In the genomic region with DNA sequence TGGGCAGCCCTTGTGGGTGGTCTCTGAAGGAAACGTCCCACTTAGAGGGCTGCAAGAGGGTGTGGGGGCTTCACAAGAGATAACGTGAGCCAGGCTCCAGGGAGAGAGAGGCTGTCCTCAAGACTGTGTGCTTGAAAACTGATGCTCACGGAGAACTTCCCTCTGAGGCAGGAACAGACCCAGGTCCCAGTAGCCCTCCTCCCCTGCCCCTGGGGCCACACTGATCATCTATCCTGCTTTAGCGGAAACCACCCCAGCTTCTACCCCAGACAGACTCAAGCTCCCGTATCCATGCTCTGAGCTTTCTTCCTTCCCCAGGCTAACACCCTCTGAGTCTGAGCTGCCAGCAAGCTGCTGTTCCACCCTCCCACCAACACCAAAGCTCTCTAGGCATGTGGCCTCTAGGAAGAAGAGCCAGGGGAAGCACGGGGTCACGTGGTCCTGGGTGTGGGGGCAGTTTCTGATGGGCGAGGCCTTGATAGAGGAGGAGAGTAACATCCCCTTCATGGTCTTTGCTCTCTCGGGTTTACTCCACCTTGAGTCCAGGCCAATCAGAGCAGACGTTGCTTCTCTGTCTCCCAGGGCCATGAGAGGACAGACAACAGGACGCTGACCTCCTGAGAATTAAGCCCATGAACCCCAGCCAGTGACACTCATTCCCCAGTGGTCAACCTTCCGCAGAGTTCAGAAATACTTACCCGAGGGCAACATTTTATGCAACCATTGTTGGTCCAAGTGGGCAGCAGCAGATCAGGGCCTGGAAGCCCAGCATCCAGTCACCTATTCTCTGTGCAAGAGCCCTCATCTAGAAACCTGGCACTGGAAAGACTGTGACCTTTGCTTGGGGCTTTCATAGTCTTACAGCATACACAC, we compare ENCODE assay signal across 7 cellular contexts. TPM values are rescaled to one million over a fixed set of nuclear protein-coding genes. Genes with fewer than 3 reads are reported as not detected.
DNase-seq lines count a peak whose midpoint lies in the region; ATAC-seq and TF ChIP-seq lines count a peak whose summit lies in the region.

No MANE protein-coding gene starts in this region.

- H3K4me3 Mint-ChIP-seq in WTC11 (peak overlapping the region; percentile 98), endothelial cell (ENCODE audit: unreplicated experiment) (peak overlapping the region; percentile 95)

- H3K36me3 Mint-ChIP-seq in WTC11: peaks cover 22% of the 10 kb centered on the region
- H3K36me3 Mint-ChIP-seq in endothelial cell (ENCODE audit: low read depth, unreplicated experiment): peaks cover 8% of the 10 kb centered on the region

- peak; percentile 91 for DNase-seq in H7
- no peak for DNase-seq in LNCaP clone FGC (ENCODE audit: low read depth)
- peak; percentile 71 for DNase-seq in WTC11 (ENCODE audit: low spot score)
- DNase-seq in endothelial cell (ENCODE audit: low spot score): peak; percentile 12
- no peak for DNase-seq in thoracic aorta (ENCODE audit: low spot score)

- peak; percentile 97 for TF ChIP-seq POLR2A in GM15510 (IDR thresholded peaks at IDR 0.05; ENCODE audit: borderline replicate concordance, extremely low read depth, insufficient read length)

- H3K27me3 Mint-ChIP-seq in WTC11 (ENCODE audit: low read depth) (peaks cover 10% of the 10 kb centered on the region), endothelial cell (ENCODE audit: unreplicated experiment) (peaks cover 10% of the 10 kb centered on the region)

- POLR2A ChIA-PET in WTC11 (lab: Charles Lee): interaction anchor here (0.6 to 6.5 kb wide), 12 partner anchors 9 to 118 kb away, joined by 3 to 67 read pairs (median 12); a partner anchor contains a TSS

- no peaks in the 10 kb centered on the region; the same call in 1 of the 2 replicates for H3K27me3 ChIP-seq in H7 (ENCODE audit: control insufficient read depth, insufficient read depth, low read length)
- no peaks in the 10 kb centered on the region for H3K27me3 ChIP-seq in muscle layer of duodenum (ENCODE audit: low read depth, low read length)
- H3K27me3 ChIP-seq in thoracic aorta (replicated peaks; ENCODE audit: insufficient read depth): no peaks in the 10 kb centered on the region

- H3K4me1 Mint-ChIP-seq in WTC11 (peaks cover 25% of the 10 kb centered on the region), endothelial cell (ENCODE audit: unreplicated experiment) (peaks cover 18% of the 10 kb centered on the region)

- TF ChIP-seq CTCF in LNCaP clone FGC (IDR thresholded peaks at IDR 0.05; ENCODE audit: control insufficient read depth, extremely low read depth, insufficient read depth) (no peak), WTC11 (IDR thresholded peaks at IDR 0.05) (no peak), endothelial cell (IDR thresholded peaks at IDR 0.05; ENCODE audit: unreplicated experiment) (no peak), thoracic aorta (IDR thresholded peaks at IDR 0.05) (no peak)

- no peaks in the 10 kb centered on the region for H3K9me3 Mint-ChIP-seq in WTC11
- no peaks in the 10 kb centered on the region for H3K9me3 Mint-ChIP-seq in endothelial cell (ENCODE audit: unreplicated experiment)

- peak; percentile 12 for ATAC-seq in WTC11
- no peak for ATAC-seq in thoracic aorta (ENCODE audit: insufficient number of reproducible peaks, low FRiP score, low read depth)

- peak overlapping the region; percentile 94 for H3K4me3 ChIP-seq in H7 (ENCODE audit: insufficient read depth, low read depth, low read length)
- H3K4me3 ChIP-seq in LNCaP clone FGC (ENCODE audit: low read depth, low read length): peak overlapping the region; percentile 76
- peak overlapping the region; percentile 75 to 86 for H3K4me3 ChIP-seq in muscle layer of duodenum (ENCODE audit: low read depth in 1 of 2, low read length in 2 of 2)
- H3K4me3 ChIP-seq in thoracic aorta: peak overlapping the region; percentile 99

- H3K27ac ChIP-seq in muscle layer of duodenum (ENCODE audit: low read length): peak overlapping the region; percentile 94
- peak overlapping the region; percentile 92 for H3K27ac ChIP-seq in thoracic aorta

- peaks cover 37% of the 10 kb centered on the region for H3K36me3 ChIP-seq in H7 (replicated peaks; ENCODE audit: control insufficient read depth, insufficient read depth, low read length)
- peaks cover 0 to 12% of the 10 kb centered on the region in 2 donors for H3K36me3 ChIP-seq in muscle layer of duodenum (ENCODE audit: control insufficient read depth in 1 of 2, insufficient read depth in 2 of 2, low read length in 2 of 2)
- H3K36me3 ChIP-seq in thoracic aorta: no peaks in the 10 kb centered on the region

- H3K4me1 ChIP-seq in muscle layer of duodenum (ENCODE audit: control insufficient read depth in 1 of 2, insufficient read depth in 2 of 2, low read length in 2 of 2) (peaks cover 6 to 9% of the 10 kb centered on the region in 2 donors), thoracic aorta (ENCODE audit: control insufficient read depth in 1 of 2, low read depth in 2 of 2) (peaks cover 9 to 25% of the 10 kb centered on the region in 2 donors)

- H3K27ac Mint-ChIP-seq in WTC11 (peak overlapping the region; percentile 97), endothelial cell (ENCODE audit: unreplicated experiment) (peak overlapping the region; percentile 74)

- H3K9me3 ChIP-seq in muscle layer of duodenum (ENCODE audit: control insufficient read depth in 1 of 2, low read length in 2 of 2) (no peaks in the 10 kb centered on the region), thoracic aorta (no peaks in the 10 kb centered on the region)

- CTCF ChIA-PET in WTC11 (lab: Charles Lee): interaction anchor here (0.7 to 11.7 kb wide), 12 partner anchors 14 to 614 kb away, joined by 3 to 320 read pairs (median 6); a partner anchor contains a TSS

TF ChIP-seq in WTC11, 78 proteins besides CTCF, POLR2A, EP300 and RAD21 (continues in another document):
- peak; percentile 34; the same call in 1 of the 2 replicates for TF ChIP-seq ZNF232 (CRISPR knock-in tag; IDR thresholded peaks at IDR 0.05)
- no peak for TF ChIP-seq GRHL2 (CRISPR knock-in tag; IDR thresholded peaks at IDR 0.05; ENCODE audit: insufficient replicate concordance, severe bottlenecking)
- TF ChIP-seq NFE2L1 (CRISPR knock-in tag; IDR thresholded peaks at IDR 0.05): 0 out of 2 replicates have a peak, but pooled peaks have one; percentile 78
- TF ChIP-seq, protein P1, sequence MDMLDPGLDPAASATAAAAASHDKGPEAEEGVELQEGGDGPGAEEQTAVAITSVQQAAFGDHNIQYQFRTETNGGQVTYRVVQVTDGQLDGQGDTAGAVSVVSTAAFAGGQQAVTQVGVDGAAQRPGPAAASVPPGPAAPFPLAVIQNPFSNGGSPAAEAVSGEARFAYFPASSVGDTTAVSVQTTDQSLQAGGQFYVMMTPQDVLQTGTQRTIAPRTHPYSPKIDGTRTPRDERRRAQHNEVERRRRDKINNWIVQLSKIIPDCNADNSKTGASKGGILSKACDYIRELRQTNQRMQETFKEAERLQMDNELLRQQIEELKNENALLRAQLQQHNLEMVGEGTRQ (CRISPR knock-in tag; IDR thresholded peaks at IDR 0.05): peak; percentile 93
- TF ChIP-seq, protein P2, sequence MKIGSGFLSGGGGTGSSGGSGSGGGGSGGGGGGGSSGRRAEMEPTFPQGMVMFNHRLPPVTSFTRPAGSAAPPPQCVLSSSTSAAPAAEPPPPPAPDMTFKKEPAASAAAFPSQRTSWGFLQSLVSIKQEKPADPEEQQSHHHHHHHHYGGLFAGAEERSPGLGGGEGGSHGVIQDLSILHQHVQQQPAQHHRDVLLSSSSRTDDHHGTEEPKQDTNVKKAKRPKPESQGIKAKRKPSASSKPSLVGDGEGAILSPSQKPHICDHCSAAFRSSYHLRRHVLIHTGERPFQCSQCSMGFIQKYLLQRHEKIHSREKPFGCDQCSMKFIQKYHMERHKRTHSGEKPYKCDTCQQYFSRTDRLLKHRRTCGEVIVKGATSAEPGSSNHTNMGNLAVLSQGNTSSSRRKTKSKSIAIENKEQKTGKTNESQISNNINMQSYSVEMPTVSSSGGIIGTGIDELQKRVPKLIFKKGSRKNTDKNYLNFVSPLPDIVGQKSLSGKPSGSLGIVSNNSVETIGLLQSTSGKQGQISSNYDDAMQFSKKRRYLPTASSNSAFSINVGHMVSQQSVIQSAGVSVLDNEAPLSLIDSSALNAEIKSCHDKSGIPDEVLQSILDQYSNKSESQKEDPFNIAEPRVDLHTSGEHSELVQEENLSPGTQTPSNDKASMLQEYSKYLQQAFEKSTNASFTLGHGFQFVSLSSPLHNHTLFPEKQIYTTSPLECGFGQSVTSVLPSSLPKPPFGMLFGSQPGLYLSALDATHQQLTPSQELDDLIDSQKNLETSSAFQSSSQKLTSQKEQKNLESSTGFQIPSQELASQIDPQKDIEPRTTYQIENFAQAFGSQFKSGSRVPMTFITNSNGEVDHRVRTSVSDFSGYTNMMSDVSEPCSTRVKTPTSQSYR (CRISPR knock-in tag; IDR thresholded peaks at IDR 0.05): peak; percentile 82; the same call in 1 of the 2 replicates
- peak; percentile 43; the same call in 1 of the 2 replicates for TF ChIP-seq FOXK1 (CRISPR knock-in tag; IDR thresholded peaks at IDR 0.05)
- TF ChIP-seq, protein P3, sequence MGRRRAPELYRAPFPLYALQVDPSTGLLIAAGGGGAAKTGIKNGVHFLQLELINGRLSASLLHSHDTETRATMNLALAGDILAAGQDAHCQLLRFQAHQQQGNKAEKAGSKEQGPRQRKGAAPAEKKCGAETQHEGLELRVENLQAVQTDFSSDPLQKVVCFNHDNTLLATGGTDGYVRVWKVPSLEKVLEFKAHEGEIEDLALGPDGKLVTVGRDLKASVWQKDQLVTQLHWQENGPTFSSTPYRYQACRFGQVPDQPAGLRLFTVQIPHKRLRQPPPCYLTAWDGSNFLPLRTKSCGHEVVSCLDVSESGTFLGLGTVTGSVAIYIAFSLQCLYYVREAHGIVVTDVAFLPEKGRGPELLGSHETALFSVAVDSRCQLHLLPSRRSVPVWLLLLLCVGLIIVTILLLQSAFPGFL (CRISPR knock-in tag; IDR thresholded peaks at IDR 0.05; ENCODE audit: borderline replicate concordance): peak; percentile 93; the same call in 1 of the 2 replicates

RNA-seq across cellular contexts. Expression of a gene that starts 1.3 kb away (rescaled TPM):
- 73.7 and 80.1 TPM in 2 replicates for total RNA-seq in H7 (2014; rRNA removed; shearing (Covaris generic))
- total RNA-seq in WTC11 (2021): 51.2 to 67.0 TPM (median 59.2 TPM) in 3 replicates
- 23.9 TPM for total RNA-seq in endothelial cell (ENCODE audit: unreplicated experiment)
- 10 to 100 TPM; 11.4 to 16.9 TPM for total RNA-seq in thoracic aorta

RNA-seq across cellular contexts. Expression of a gene that starts 19.1 kb away (rescaled TPM):
- total RNA-seq in H7 (2014; rRNA removed; shearing (Covaris generic)): 70.4 and 90.1 TPM in 2 replicates
- total RNA-seq in WTC11 (2021) (73.6 to 90.2 TPM (median 77.3 TPM) in 3 replicates), endothelial cell (ENCODE audit: unreplicated experiment) (38.2 TPM), thoracic aorta (10 to 100 TPM; 52.8 to 54.2 TPM)

RNA-seq across cellular contexts. Expression of a gene that starts 19.3 kb away (rescaled TPM):
- total RNA-seq in H7 (2014; rRNA removed; shearing (Covaris generic)): 0.87 and 2.1 TPM in 2 replicates
- total RNA-seq in WTC11 (2021) (1.3 to 2.3 TPM (median 1.6 TPM) in 3 replicates), endothelial cell (ENCODE audit: unreplicated experiment) (1.2 TPM), thoracic aorta (1 to 10 TPM in 1 of 2 donors, under 1 TPM in 1; 0.92 to 6.1 TPM)

RNA-seq across cellular contexts. Expression of a gene that starts 24.1 kb away (rescaled TPM):
- 0.04 TPM in 1 of 2 replicates, not detected in the other for total RNA-seq in H7 (2014; rRNA removed; shearing (Covaris generic))
- total RNA-seq in WTC11 (2021): not detected in 3 replicates
- total RNA-seq in endothelial cell (ENCODE audit: unreplicated experiment): not detected
- 1 to 10 TPM; 1.3 to 2.4 TPM for total RNA-seq in thoracic aorta

RNA-seq across cellular contexts. Expression of a gene that starts 35.0 kb away (rescaled TPM):
- total RNA-seq in H7 (2014; rRNA removed; shearing (Covaris generic)): not detected in 2 replicates
- total RNA-seq in WTC11 (2021) (0.25 to 0.39 TPM in 2 of 3 replicates, not detected in the other), endothelial cell (ENCODE audit: unreplicated experiment) (0.59 TPM), thoracic aorta (under 1 TPM in 1 of 2 donors, not detected in 1; 0.78 TPM)

Comparison
In these comparisons a context has a peak if more than half of its experiments do, and no peak if none do; other contexts are left out.
1. DNase-seq: peak in H7 (single experiment), WTC11 (single experiment) and endothelial cell (single experiment); none in LNCaP clone FGC (single experiment) and thoracic aorta (single experiment).
2. Peak in every context shown above with its lines, with median percentiles within 50 percentile points of each other: H3K4me3 ChIP-seq.